ENCODE assay signal across 20 cellular contexts in genomic region chr20:64214952-64215351, GRCh38. TPM values are rescaled to one million over a fixed set of nuclear protein-coding genes. Genes with fewer than 3 reads are reported as not detected.
"Had no signal": no experiment of that assay in that cellular context is flagged by ENCODE, and none has a peak within 500 bp of the region (broad histone marks: within the 10 kb centered on the region; RNA-seq: fewer than 3 reads in every experiment).

No MANE protein-coding gene starts in this region.

- H3K4me3 Mint-ChIP-seq: activated T-cell treated with anti-CD3 and anti-CD28 coated beads, Interleukin-2, amount 50 U/mL, for 24 hours; neural crest cell had no signal

- H3K27ac ChIP-seq: hepatocyte, pancreas, stomach, thoracic aorta, WERI-Rb-1 had no signal

- H2AFZ ChIP-seq: hepatocyte had no signal

- H3K4me1 ChIP-seq: pancreas had no signal

- H3K27me3 Mint-ChIP-seq: activated T-cell treated with anti-CD3 and anti-CD28 coated beads, Interleukin-2, amount 50 U/mL, for 24 hours had no signal

- H3K4me3 ChIP-seq: hepatocyte, pancreas, stomach, thoracic aorta had no signal

- H3K4me2 ChIP-seq: hepatocyte had no signal

- H3K27me3 ChIP-seq: hepatocyte, pancreas had no signal

- H3K9me3 ChIP-seq: pancreas, stomach, thoracic aorta had no signal

- ATAC-seq: left ventricle myocardium superior, pancreas had no signal

- H3K36me3 ChIP-seq: pancreas, stomach, thoracic aorta, WERI-Rb-1 had no signal

- H3K27ac Mint-ChIP-seq: activated T-cell treated with anti-CD3 and anti-CD28 coated beads, Interleukin-2, amount 50 U/mL, for 24 hours had no signal

- H3K79me2 ChIP-seq: hepatocyte had no signal

- DNase-seq: activated CD4-positive, alpha-beta T cell treated with anti-CD3 and anti-CD28 coated beads for 48 hours; activated effector memory CD4-positive, alpha-beta T cell treated with anti-CD3 and anti-CD28 coated beads, Interleukin-2, amount 50 U/mL, for 16 hours; activated T-cell treated with anti-CD3 and anti-CD28 coated beads, Interleukin-2, amount 50 U/mL, for 24 hours; central memory CD4-positive, alpha-beta T cell; cortex of kidney; effector CD8-positive, alpha-beta T cell; kidney; left ventricle myocardium superior; mesenchymal stem cell; stimulated activated CD4-positive, alpha-beta T cell treated with anti-CD3 and anti-CD28 coated beads, Interleukin-15, amount 100 ng/mL, for 24 hours; stimulated activated CD4-positive, alpha-beta T cell treated with anti-CD3 and anti-CD28 coated beads, Interleukin-4, amount 100 ng/mL, for 24 hours; stomach; SW 1271; T1000; WERI-Rb-1 had no signal

RNA-seq across cellular contexts. Expression of gene MYT1, which starts 50.7 kb away (rescaled TPM):
- total RNA-seq: epithelial cell of proximal tubule, kidney, thoracic aorta had no signal
